In the genomic region with DNA sequence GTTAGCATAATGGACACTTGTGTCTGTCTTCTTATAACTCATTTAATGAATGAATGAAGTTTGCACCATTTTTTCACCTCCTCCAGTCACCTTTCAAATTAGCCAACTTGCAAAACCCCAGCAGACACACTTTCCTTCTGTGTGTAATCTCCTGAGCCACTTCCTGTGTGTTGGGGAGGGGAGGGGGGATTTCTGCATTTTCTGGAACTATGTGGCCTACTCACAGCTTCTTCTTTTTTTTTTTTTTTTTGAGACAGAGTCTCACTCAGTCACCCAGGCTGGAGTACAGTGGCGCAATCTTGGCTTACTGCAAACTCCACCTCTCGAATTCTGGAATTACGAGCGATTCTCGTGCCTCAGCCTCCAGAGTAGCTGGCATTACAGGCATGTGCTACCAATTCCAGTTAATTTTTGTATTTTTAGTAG, we compare ENCODE assay signal across 9 cellular contexts. TPM values are rescaled to one million over a fixed set of nuclear protein-coding genes. Genes with fewer than 3 reads are reported as not detected.
DNase-seq lines count a peak whose midpoint lies in the region; ATAC-seq and TF ChIP-seq lines count a peak whose summit lies in the region.
"Had no signal": no experiment of that assay in that cellular context is flagged by ENCODE, and none has a peak within 500 bp of the region (broad histone marks: within the 10 kb centered on the region; RNA-seq: fewer than 3 reads in every experiment).

No MANE protein-coding gene starts in this region.

- H3K4me3 ChIP-seq in adrenal gland = no peak overlapping the region
- H3K4me3 ChIP-seq in CD8-positive, alpha-beta T cell (ENCODE audit: low read depth, low read length) = no peak overlapping the region

- ATAC-seq in CD8-positive, alpha-beta T cell = no peak

- H3K36me3 ChIP-seq in adrenal gland (replicated peaks in 1 of 2) = no peaks in the 10 kb centered on the region
- no peaks in the 10 kb centered on the region for H3K36me3 ChIP-seq in CD8-positive, alpha-beta T cell (ENCODE audit: insufficient read depth, low read length)

- peak overlapping the region in 1 of 5 donors; percentile 65 for H3K27ac ChIP-seq in adrenal gland
- H3K27ac ChIP-seq in CD8-positive, alpha-beta T cell (ENCODE audit: low read depth, low read length) = no peak overlapping the region

- peaks cover 4% of the 10 kb centered on the region for H3K27me3 Mint-ChIP-seq in CD8-positive, alpha-beta T cell (ENCODE audit: low read depth)

- H3K36me3 Mint-ChIP-seq in CD8-positive, alpha-beta T cell = no peaks in the 10 kb centered on the region

- CTCF ChIA-PET in CD8-positive, alpha-beta T cell (lab: Charles Lee) = no interaction called here

- intact Hi-C loops in adrenal gland (cut with DNase I) = no loop called here
- intact Hi-C loops in CD8-positive, alpha-beta T cell (cut with DNase I, micrococcal nuclease) = no loop called here

- POLR2A ChIA-PET in CD8-positive, alpha-beta T cell (lab: Charles Lee) = no interaction called here

- no peak overlapping the region for H3K4me3 Mint-ChIP-seq in CD8-positive, alpha-beta T cell

- in situ Hi-C loops in KBM-7 (cut with MboI; ENCODE audit: low pct_unique_long_range_greater_than_20kb, low sequenced_read_pairs) = no loop called here

- 56 to 80% (median 74%) methylated on average over 5 of the region's 5 CpGs for WGBS in adrenal gland, 4 donors

- H3K27me3 ChIP-seq in adrenal gland = peaks cover 6% of the 10 kb centered on the region
- no peaks in the 10 kb centered on the region for H3K27me3 ChIP-seq in CD8-positive, alpha-beta T cell (ENCODE audit: insufficient read depth, low read length)

- TF ChIP-seq CTCF in adrenal gland (IDR thresholded peaks at IDR 0.05) = no peak
- no peak for TF ChIP-seq CTCF in CD8-positive, alpha-beta T cell (IDR thresholded peaks at IDR 0.05)

- H3K4me1 Mint-ChIP-seq in CD8-positive, alpha-beta T cell (ENCODE audit: low read depth) = peaks cover 3% of the 10 kb centered on the region

- no peaks in the 10 kb centered on the region for H3K4me1 ChIP-seq in adrenal gland (replicated peaks in 1 of 2)
- peaks cover 10% of the 10 kb centered on the region for H3K4me1 ChIP-seq in CD8-positive, alpha-beta T cell (ENCODE audit: insufficient read depth, low read length)

- no peaks in the 10 kb centered on the region for H3K9me3 Mint-ChIP-seq in CD8-positive, alpha-beta T cell

- H3K27ac Mint-ChIP-seq in CD8-positive, alpha-beta T cell = no peak overlapping the region

- TF ChIP-seq POLR2A in adrenal gland (IDR thresholded peaks at IDR 0.05) = no peak

- DNase-seq in CD1c-positive myeloid dendritic cell (ENCODE audit: extremely low spot score) (peak; percentile 90), KBM-7 (peak; percentile 94), adrenal gland (peak; percentile 30 to 67 (median 51)), medulla oblongata (ENCODE audit: extremely low spot score) (peak; percentile 75), NCI-H187 treated with DMSO at 0.1 percent for 48 hours (lab: John Stamatoyannopoulos, UW) (no peak), HK-2 (ENCODE audit: unreplicated experiment) (no peak), LoVo (ENCODE audit: low spot score) (no peak)
- DNase-seq in CD8-positive, alpha-beta T cell = no peak

- H3K9me3 ChIP-seq in adrenal gland (replicated peaks in 1 of 3) = no peaks in the 10 kb centered on the region
- H3K9me3 ChIP-seq in CD8-positive, alpha-beta T cell (ENCODE audit: low read length) = no peaks in the 10 kb centered on the region

RNA-seq across cellular contexts. Expression of gene SERPINA1, which starts 4.1 kb away (rescaled TPM):
- 10 to 100 TPM in 6 of 8 donors, 1 to 10 TPM in 2; 1.6 to 60.1 (median 17.7) TPM for total RNA-seq in adrenal gland
- 10 to 100 TPM in 2 of 3 donors, 1 to 10 TPM in 1; 4.1 to 40.9 (median 11.2) TPM for polyA plus RNA-seq in adrenal gland
- under 1 TPM; 0.35 to 0.42 TPM for total RNA-seq in CD8-positive, alpha-beta T cell

RNA-seq across cellular contexts. Expression of gene SERPINA2, which starts 26.0 kb away (rescaled TPM):
- total RNA-seq in adrenal gland = not detected
- polyA plus RNA-seq in adrenal gland = not detected
- total RNA-seq in CD8-positive, alpha-beta T cell = not detected
- total RNA-seq: epithelial cell of proximal tubule had no signal

Comparison
In these comparisons a context has a peak if more than half of its experiments do, and no peak if none do; other contexts are left out.
1. DNase-seq: peak in CD1c-positive myeloid dendritic cell (single experiment), KBM-7 (single experiment), adrenal gland (7 of 7) and medulla oblongata (single experiment); none in NCI-H187 treated with DMSO at 0.1 percent for 48 hours (single experiment), CD8-positive, alpha-beta T cell (0 of 7), HK-2 (single experiment) and LoVo (single experiment).